8 cellular contexts compared by ENCODE assay signal in genomic region chr11:60906132-60906972, GRCh38. TPM values are rescaled to one million over a fixed set of nuclear protein-coding genes. Genes with fewer than 3 reads are reported as not detected.
DNase-seq lines count a peak whose midpoint lies in the region; ATAC-seq and TF ChIP-seq lines count a peak whose summit lies in the region.

Gene PRPF19 (minus strand): TSS chr11:60906585. CDS start chr11:60906382, 203 bp downstream.

- peak within 1 kb of the TSS; percentile 80 for H3K4me3 ChIP-seq in CD8-positive, alpha-beta memory T cell (ENCODE audit: low read length)
- peak within 1 kb of the TSS; percentile 91 to 94 for H3K4me3 ChIP-seq in mesenchymal stem cell (ENCODE audit: insufficient read depth in 1 of 2, low read depth in 1 of 2, low read length in 2 of 2)

- CTCF ChIA-PET in CD8-positive, alpha-beta memory T cell (lab: Charles Lee) = interaction anchor here (0.9 to 5.0 kb wide), 6 partner anchors 8 to 75 kb away, joined by 3 to 51 read pairs (median 4); partner anchors contain the start of gene TMEM109
- CTCF ChIA-PET in activated CD8-positive, alpha-beta memory T cell treated with anti-CD3 and anti-CD28 coated beads for 36 hours (lab: Charles Lee) = interaction anchor here (1.0 to 2.2 kb wide), 5 partner anchors 9 to 146 kb away, joined by 3 to 5 read pairs (median 4); no protein-coding TSS in a partner anchor

- peak within 1 kb of the TSS; percentile 89 for H3K9ac ChIP-seq in mesenchymal stem cell (ENCODE audit: low read length)

- peak within 1 kb of the TSS; percentile 89 for H3K4me2 ChIP-seq in mesenchymal stem cell (ENCODE audit: low read length, poor library complexity, severe bottlenecking)

- no peak within 1 kb of the TSS for H2BK12ac ChIP-seq in mesenchymal stem cell (ENCODE audit: low read length in 2 of 2)

- POLR2A ChIA-PET in CD8-positive, alpha-beta memory T cell (lab: Charles Lee) = interaction anchor here (0.6 to 4.8 kb wide), 4 partner anchors 8 to 75 kb away, joined by 3 to 33 read pairs (median 4); partner anchors contain the start of gene TMEM109
- POLR2A ChIA-PET in activated CD8-positive, alpha-beta memory T cell treated with anti-CD3 and anti-CD28 coated beads for 36 hours (lab: Charles Lee) = interaction anchor here (0.6 to 2.3 kb wide), 2 partner anchors 8 to 186 kb away, joined by 4 to 19 read pairs; partner anchors contain the start of gene TMEM109

- peak within 1 kb of the TSS; percentile 72 for H2AFZ ChIP-seq in mesenchymal stem cell (ENCODE audit: low read depth, low read length)

- no peaks in the 10 kb centered on the region for H3K9me3 ChIP-seq in CD8-positive, alpha-beta memory T cell (ENCODE audit: low read length)
- no peaks in the 10 kb centered on the region for H3K9me3 ChIP-seq in mesenchymal stem cell (ENCODE audit: control insufficient read depth, low read length)

- H3K79me1 ChIP-seq in mesenchymal stem cell (replicated peaks; ENCODE audit: low read length, poor library complexity, severe bottlenecking) = peaks cover 13% of the 10 kb centered on the region

- H3K27ac ChIP-seq in CD8-positive, alpha-beta memory T cell (ENCODE audit: low read depth, low read length) = peak within 1 kb of the TSS; percentile 68
- peak within 1 kb of the TSS; percentile 48 for H3K27ac ChIP-seq in mesenchymal stem cell (ENCODE audit: low read length, poor library complexity, severe bottlenecking)

- peak within 1 kb of the TSS; percentile 89 to 95 (median 91) for H3K4me3 Mint-ChIP-seq in CD8-positive, alpha-beta memory T cell
- H3K4me3 Mint-ChIP-seq in effector memory CD8-positive, alpha-beta T cell = peak within 1 kb of the TSS; percentile 93 to 95

- peak within 1 kb of the TSS; percentile 60 to 67 for H3K18ac ChIP-seq in mesenchymal stem cell (ENCODE audit: low read depth in 1 of 2, low read length in 2 of 2)

- H4K91ac ChIP-seq in mesenchymal stem cell (ENCODE audit: low read length) = peak within 1 kb of the TSS; percentile 74

- H3K4ac ChIP-seq in mesenchymal stem cell (ENCODE audit: low read depth in 1 of 2, low read length in 2 of 2) = peak within 1 kb of the TSS; percentile 24 to 75

- H2BK15ac ChIP-seq in mesenchymal stem cell (ENCODE audit: low read depth, poor library complexity, severe bottlenecking) = no peak within 1 kb of the TSS

- H4K8ac ChIP-seq in mesenchymal stem cell (ENCODE audit: low read length) = peak within 1 kb of the TSS; percentile 86

- peaks cover 36% of the 10 kb centered on the region for H3K4me1 ChIP-seq in CD8-positive, alpha-beta memory T cell (ENCODE audit: insufficient read depth, low read length)
- H3K4me1 ChIP-seq in mesenchymal stem cell (ENCODE audit: control insufficient read depth, insufficient read depth, low read depth, low read length) = peaks cover 4% of the 10 kb centered on the region

- peaks cover 0 to 41% (median 2%) of the 10 kb centered on the region in 3 donors for H3K36me3 Mint-ChIP-seq in CD8-positive, alpha-beta memory T cell
- peaks cover 18% of the 10 kb centered on the region for H3K36me3 Mint-ChIP-seq in effector memory CD8-positive, alpha-beta T cell (ENCODE audit: insufficient read depth)

- ATAC-seq in effector memory CD8-positive, alpha-beta T cell (replicated peaks) = peak; percentile 88

- under 1% methylated on average over 75 of the region's 75 CpGs for WGBS in mesenchymal stem cell

- no peak within 1 kb of the TSS for H3K14ac ChIP-seq in mesenchymal stem cell (ENCODE audit: low read length in 2 of 2)

- H3K36me3 ChIP-seq in CD8-positive, alpha-beta memory T cell (ENCODE audit: insufficient read depth, low read length) = peaks cover 23% of the 10 kb centered on the region
- peaks cover 22 to 25% of the 10 kb centered on the region in 2 experiments for H3K36me3 ChIP-seq in mesenchymal stem cell (ENCODE audit: control insufficient read depth in 1 of 2, insufficient read depth in 2 of 2, low read depth in 1 of 2, low read length in 2 of 2)

- no peaks in the 10 kb centered on the region for H3K27me3 ChIP-seq in CD8-positive, alpha-beta memory T cell (ENCODE audit: insufficient read depth, low read length, poor library complexity, severe bottlenecking)
- peaks cover 11 to 15% of the 10 kb centered on the region in 2 experiments for H3K27me3 ChIP-seq in mesenchymal stem cell (ENCODE audit: control insufficient read depth in 1 of 2, insufficient read depth in 1 of 2, low read length in 2 of 2)

- peak within 1 kb of the TSS; percentile 58 for H2BK120ac ChIP-seq in mesenchymal stem cell (ENCODE audit: low read depth, low read length)

- no peaks in the 10 kb centered on the region for H3K9me3 Mint-ChIP-seq in CD8-positive, alpha-beta memory T cell
- no peaks in the 10 kb centered on the region for H3K9me3 Mint-ChIP-seq in effector memory CD8-positive, alpha-beta T cell

- no peak within 1 kb of the TSS for H2AK5ac ChIP-seq in mesenchymal stem cell (ENCODE audit: low read length, severe bottlenecking)

- no peak within 1 kb of the TSS for H3K23ac ChIP-seq in mesenchymal stem cell (ENCODE audit: low read length in 2 of 2)

- H3K4me1 Mint-ChIP-seq in CD8-positive, alpha-beta memory T cell = peaks cover 40 to 61% (median 49%) of the 10 kb centered on the region in 3 donors
- peaks cover 29 to 41% of the 10 kb centered on the region in 2 donors for H3K4me1 Mint-ChIP-seq in effector memory CD8-positive, alpha-beta T cell (ENCODE audit: low read depth in 2 of 2)

- peak within 1 kb of the TSS; percentile 94 to 99 (median 98) for H3K27ac Mint-ChIP-seq in CD8-positive, alpha-beta memory T cell
- peak within 1 kb of the TSS; percentile 93 for H3K27ac Mint-ChIP-seq in effector memory CD8-positive, alpha-beta T cell

- H3K27me3 Mint-ChIP-seq in CD8-positive, alpha-beta memory T cell = no peaks in the 10 kb centered on the region
- no peaks in the 10 kb centered on the region for H3K27me3 Mint-ChIP-seq in effector memory CD8-positive, alpha-beta T cell

- TF ChIP-seq CTCF in GM20000 (IDR thresholded peaks at IDR 0.05; ENCODE audit: extremely low read depth, missing control alignments) = no peak

- peak; percentile 99 for DNase-seq in CD8-positive, alpha-beta memory T cell
- DNase-seq in GM20000 (ENCODE audit: low spot score) (peak; percentile 99), HT-29 (ENCODE audit: low spot score) (peak; percentile 99), NOMO-1 (lab: John Stamatoyannopoulos, UW; ENCODE audit: unreplicated experiment in 2 of 2) (peak; percentile 97 to 98), mesenchymal stem cell (peak; percentile 98)
- DNase-seq in effector memory CD8-positive, alpha-beta T cell = peak; percentile 100
- DNase-seq in stimulated activated CD8-positive, alpha-beta memory T cell treated with anti-CD3 and anti-CD28 coated beads, Interleukin-12 subunit alpha, Interleukin-12 subunit beta, amount 100 ng/mL, for 4 hours (ENCODE audit: low read depth) = peak; percentile 95

- no peak within 1 kb of the TSS for H2BK5ac ChIP-seq in mesenchymal stem cell (ENCODE audit: low read depth, low read length, poor library complexity, severe bottlenecking)

RNA-seq across cellular contexts. Expression of gene PRPF19, which starts in this region (rescaled TPM):
- 100 to 1,000 TPM; 201 to 204 TPM for total RNA-seq in CD8-positive, alpha-beta memory T cell
- polyA plus RNA-seq in CD8-positive, alpha-beta memory T cell = 19.0 TPM
- total RNA-seq in HT-29 (2014; rRNA removed; shearing (Covaris generic)) = 144 and 152 TPM in 2 replicates
- 100 to 1,000 TPM; 199 to 204 TPM for total RNA-seq in activated CD8-positive, alpha-beta memory T cell treated with anti-CD3 and anti-CD28 coated beads for 36 hours
- 46.6 TPM for polyA plus RNA-seq in mesenchymal stem cell (2013, experiment 1 of 2)
- 47.0 TPM for polyA plus RNA-seq in mesenchymal stem cell (2013, experiment 2 of 2)

Comparison
In these comparisons a context has a peak if more than half of its experiments do, and no peak if none do; other contexts are left out.
1. Peak in every context shown above with its lines: DNase-seq, ATAC-seq, H3K4me3 ChIP-seq and H3K27ac ChIP-seq.